Comparison of ENCODE assay signal across 17 cellular contexts in genomic region chr4:98728871-98729270, GRCh38.
"Had no signal": no experiment of that assay in that cellular context is flagged by ENCODE, and none has a peak within 500 bp of the region (broad histone marks: within the 10 kb centered on the region; RNA-seq: fewer than 3 reads in every experiment).

No MANE protein-coding gene starts in this region.

- H3K27ac Mint-ChIP-seq: activated CD4-positive, alpha-beta T cell treated with anti-CD3 and anti-CD28 coated beads for 36 hours; activated naive CD8-positive, alpha-beta T cell treated with anti-CD3 and anti-CD28 coated beads for 36 hours; activated T-helper 1 cell treated with anti-CD3 and anti-CD28 coated beads, Interleukin-12 subunit alpha, Interleukin-12 subunit beta, Interleukin-2, Interleukin-4 antibody, amounts not matched to agents 30 ng/mL and 10 ng/mL and 1 ng/mL, durations not matched to agents 14 hours and 24 hours and 36 hours; type B pancreatic cell; WTC11 had no signal

- H3K4me1 Mint-ChIP-seq: nephron progenitor cell had no signal

- H3K27me3 ChIP-seq: dorsolateral prefrontal cortex had no signal

- H3K4me3 ChIP-seq: dorsolateral prefrontal cortex, lung had no signal

- H3K4me3 Mint-ChIP-seq: activated CD4-positive, alpha-beta T cell treated with anti-CD3 and anti-CD28 coated beads for 36 hours; activated naive CD8-positive, alpha-beta T cell treated with anti-CD3 and anti-CD28 coated beads for 36 hours; activated T-helper 1 cell treated with anti-CD3 and anti-CD28 coated beads, Interleukin-12 subunit alpha, Interleukin-12 subunit beta, Interleukin-2, Interleukin-4 antibody, amounts not matched to agents 30 ng/mL and 10 ng/mL and 1 ng/mL, durations not matched to agents 14 hours and 24 hours and 36 hours; nephron progenitor cell; stimulated activated naive CD8-positive, alpha-beta T cell treated with anti-CD3 and anti-CD28 coated beads, Interleukin-15, Interleukin-2, amounts not matched to agents 100 ng/mL and 50 ng/mL, for 24 hours; type B pancreatic cell; WTC11 had no signal

- FAIRE-seq: colon, kidney, TTC549 had no signal

- H3K27me3 Mint-ChIP-seq: activated CD4-positive, alpha-beta T cell treated with anti-CD3 and anti-CD28 coated beads for 36 hours; activated naive CD8-positive, alpha-beta T cell treated with anti-CD3 and anti-CD28 coated beads for 36 hours; stimulated activated naive CD8-positive, alpha-beta T cell treated with anti-CD3 and anti-CD28 coated beads, Interleukin-15, Interleukin-2, amounts not matched to agents 100 ng/mL and 50 ng/mL, for 24 hours had no signal

- DNase-seq: activated CD4-positive, alpha-beta T cell treated with anti-CD3 and anti-CD28 coated beads, Interleukin-2, amount 50 U/mL, for 48 hours; activated naive CD8-positive, alpha-beta T cell treated with anti-CD3 and anti-CD28 coated beads for 36 hours; foreskin melanocyte; glutamatergic neuron; kidney; midbrain; nephron progenitor cell; stimulated activated CD4-positive, alpha-beta T cell treated with anti-CD3 and anti-CD28 coated beads, Interleukin-2, amount 100 ng/mL, for 48 hours had no signal
